Comparison of ENCODE assay signal across 11 cellular contexts in genomic region chr10:125878957-125879835, GRCh38. TPM values are rescaled to one million over a fixed set of nuclear protein-coding genes. Genes with fewer than 3 reads are reported as not detected.
DNase-seq lines count a peak whose midpoint lies in the region; ATAC-seq and TF ChIP-seq lines count a peak whose summit lies in the region.
"Had no signal": no experiment of that assay in that cellular context is flagged by ENCODE, and none has a peak within 500 bp of the region (broad histone marks: within the 10 kb centered on the region; RNA-seq: fewer than 3 reads in every experiment).

No MANE protein-coding gene starts in this region.

- H3K27ac Mint-ChIP-seq in MCF 10A (ENCODE audit: low read depth, unreplicated experiment) (peak overlapping the region; percentile 52), WTC11 (no peak overlapping the region)

- CTCF ChIA-PET in MCF 10A (lab: Yijun Ruan, JAX), result interaction anchor here (0.6 to 1.6 kb wide), 6 partner anchors 9 to 864 kb away, joined by 3 to 6 read pairs (median 4); no protein-coding TSS in a partner anchor
- CTCF ChIA-PET in WTC11 (lab: Charles Lee), result no interaction called here

- DNase-seq in MCF 10A (ENCODE audit: unreplicated experiment) (peak; percentile 82), breast epithelium (ENCODE audit: low spot score in 2 of 2) (no peak), WTC11 (ENCODE audit: low spot score) (no peak), foreskin keratinocyte (peak; percentile 84 to 92), upper lobe of right lung (no peak), NCI-H1092 treated with DMSO at 0.1 percent for 48 hours (lab: John Stamatoyannopoulos, UW) (no peak), erythroblast (lab: John Stamatoyannopoulos, UW) (no peak)
- DNase-seq: 8988T, NCI-H2029, right lobe of liver had no signal

- peaks cover 16% of the 10 kb centered on the region for H3K4me1 Mint-ChIP-seq in MCF 10A (ENCODE audit: insufficient read depth, unreplicated experiment)
- peaks cover 27% of the 10 kb centered on the region for H3K4me1 Mint-ChIP-seq in WTC11

- TF ChIP-seq POLR2A in breast epithelium (IDR thresholded peaks at IDR 0.05) (no peak), erythroblast (IDR thresholded peaks at IDR 0.05; ENCODE audit: low read length) (no peak)

- H3K36me3 ChIP-seq in breast epithelium (no peaks in the 10 kb centered on the region), upper lobe of right lung (peaks cover 5% of the 10 kb centered on the region)

- no peaks in the 10 kb centered on the region for H3K27me3 ChIP-seq in breast epithelium
- no peaks in the 10 kb centered on the region for H3K27me3 ChIP-seq in foreskin keratinocyte
- H3K27me3 ChIP-seq in upper lobe of right lung, result no peaks in the 10 kb centered on the region
- H3K27me3 ChIP-seq: right lobe of liver had no signal

- TF ChIP-seq CTCF in MCF 10A (IDR thresholded peaks at IDR 0.05; ENCODE audit: unreplicated experiment) (no peak), breast epithelium (IDR thresholded peaks at IDR 0.05) (no peak), WTC11 (IDR thresholded peaks at IDR 0.05) (no peak), foreskin keratinocyte (conservative IDR thresholded peaks at IDR 0.05) (no peak), upper lobe of right lung (IDR thresholded peaks at IDR 0.05) (no peak)

- H3K27ac ChIP-seq in breast epithelium, result no peak overlapping the region
- H3K27ac ChIP-seq in foreskin keratinocyte, result peak overlapping the region; percentile 59
- H3K27ac ChIP-seq in upper lobe of right lung, result no peak overlapping the region
- H3K27ac ChIP-seq: right lobe of liver had no signal

- H3K4me3 ChIP-seq in breast epithelium (no peak overlapping the region), upper lobe of right lung (no peak overlapping the region)
- H3K4me3 ChIP-seq: right lobe of liver had no signal

- H3K9me3 ChIP-seq in breast epithelium (peaks cover 0 to 6% of the 10 kb centered on the region in 2 donors), upper lobe of right lung (no peaks in the 10 kb centered on the region)

- H3K27me3 Mint-ChIP-seq in MCF 10A (ENCODE audit: insufficient read depth, unreplicated experiment) (no peaks in the 10 kb centered on the region), WTC11 (ENCODE audit: low read depth) (peaks cover 5% of the 10 kb centered on the region)

- no peaks in the 10 kb centered on the region for H3K4me1 ChIP-seq in breast epithelium
- peaks cover 3% of the 10 kb centered on the region for H3K4me1 ChIP-seq in foreskin keratinocyte
- no peaks in the 10 kb centered on the region for H3K4me1 ChIP-seq in upper lobe of right lung
- H3K4me1 ChIP-seq: right lobe of liver had no signal

- BruUV-seq in MCF 10A (replicated peaks; lab: Mats Ljungman, UMichigan), result no TSS peak

- H3K36me3 Mint-ChIP-seq in MCF 10A (ENCODE audit: insufficient read depth, unreplicated experiment) (peaks cover 34% of the 10 kb centered on the region), WTC11 (peaks cover 58% of the 10 kb centered on the region)

- ATAC-seq in WTC11 (no peak), foreskin keratinocyte (peak; percentile 99), upper lobe of right lung (peak; percentile 20), GM19035 (IDR thresholded peaks at IDR 0.05; ENCODE audit: unreplicated experiment) (no peak)

- intact Hi-C loops in MCF 10A (cut with micrococcal nuclease) (no loop called here), breast epithelium (cut with DNase I; ENCODE audit: low total_unique reads) (no loop called here), upper lobe of right lung (cut with DNase I) (no loop called here)

- POLR2A ChIA-PET in MCF 10A (lab: Yijun Ruan, JAX) (interaction anchor here (0.6 to 1.5 kb wide), 5 partner anchors 9 to 18 kb away, joined by 3 to 5 read pairs (median 4); no protein-coding TSS in a partner anchor), WTC11 (lab: Charles Lee) (no interaction called here)

- H3K9me3 Mint-ChIP-seq in MCF 10A (ENCODE audit: unreplicated experiment) (no peaks in the 10 kb centered on the region), WTC11 (peaks cover 34% of the 10 kb centered on the region)

- H3K4me3 Mint-ChIP-seq in MCF 10A (ENCODE audit: unreplicated experiment) (no peak overlapping the region), WTC11 (no peak overlapping the region)

TF ChIP-seq in WTC11, 78 proteins besides CTCF, POLR2A, EP300 and RAD21:
- TF ChIP-seq ESRRA (CRISPR knock-in tag; IDR thresholded peaks at IDR 0.05; ENCODE audit: borderline replicate concordance) (no peak), MLX (CRISPR knock-in tag; IDR thresholded peaks at IDR 0.05) (no peak), ZNF121 (CRISPR knock-in tag; IDR thresholded peaks at IDR 0.05) (0 out of 2 replicates have a peak, but pooled peaks have one; percentile 21), STAT6 (CRISPR knock-in tag; conservative IDR thresholded peaks at IDR 0.05; ENCODE audit: low read depth) (no peak)

RNA-seq across cellular contexts. Expression of gene DHX32, which starts 1.9 kb away (rescaled TPM):
- 36.5 and 45.6 TPM in 2 replicates for total RNA-seq in MCF 10A (2022)
- total RNA-seq in breast epithelium, result 10 to 100 TPM; 18.1 to 54.6 (median 42.0) TPM
- 22.7 to 28.0 TPM (median 25.6 TPM) in 3 replicates for total RNA-seq in WTC11 (2021)
- 40.0 and 43.1 TPM in 2 replicates for total RNA-seq in foreskin keratinocyte
- 21.3 and 23.8 TPM in 2 replicates for polyA plus RNA-seq in foreskin keratinocyte
- total RNA-seq in upper lobe of right lung, result 35.1 TPM

RNA-seq across cellular contexts. Expression of gene FANK1, which starts 17.2 kb away (rescaled TPM):
- total RNA-seq in MCF 10A (2022) (1.8 and 2.5 TPM in 2 replicates), breast epithelium (10 to 100 TPM in 2 of 3 donors, 1 to 10 TPM in 1; 2.6 to 18.1 (median 13.8) TPM), WTC11 (2021) (1.8 to 3.4 TPM (median 2.8 TPM) in 3 replicates), foreskin keratinocyte (4.1 and 5.8 TPM in 2 replicates), upper lobe of right lung (2.6 TPM)
- 3.3 and 5.8 TPM in 2 replicates for polyA plus RNA-seq in foreskin keratinocyte

RNA-seq across cellular contexts. Expression of gene BCCIP, which starts 55.9 kb away (rescaled TPM):
- total RNA-seq in MCF 10A (2022) (70.8 and 88.2 TPM in 2 replicates), breast epithelium (10 to 100 TPM; 41.9 to 60.0 (median 46.5) TPM), WTC11 (2021) (95.3 to 102 TPM (median 96.4 TPM) in 3 replicates), foreskin keratinocyte (87.3 and 111 TPM in 2 replicates), upper lobe of right lung (36.9 TPM)
- 84.5 and 119 TPM in 2 replicates for polyA plus RNA-seq in foreskin keratinocyte

RNA-seq across cellular contexts. Expression of gene UROS, which starts 56.1 kb away (rescaled TPM):
- total RNA-seq in MCF 10A (2022) (55.0 and 64.4 TPM in 2 replicates), breast epithelium (10 to 100 TPM; 31.5 to 45.2 (median 35.1) TPM), WTC11 (2021) (46.9 to 49.7 TPM (median 48.7 TPM) in 3 replicates), foreskin keratinocyte (56.2 and 58.3 TPM in 2 replicates), upper lobe of right lung (34.2 TPM)
- polyA plus RNA-seq in foreskin keratinocyte, result 57.1 and 58.9 TPM in 2 replicates

Comparison
In these comparisons a context has a peak if more than half of its experiments do, and no peak if none do; other contexts are left out.
1. DNase-seq: peak in MCF 10A (single experiment) and foreskin keratinocyte (2 of 2); none in breast epithelium (0 of 2), WTC11 (single experiment), upper lobe of right lung (single experiment), NCI-H1092 treated with DMSO at 0.1 percent for 48 hours (single experiment) and erythroblast (0 of 2).
2. ATAC-seq: peak in foreskin keratinocyte (single experiment) and upper lobe of right lung (single experiment); none in WTC11 (single experiment) and GM19035 (single experiment).